9 cellular contexts compared by ENCODE assay signal in genomic region chr4:3257691-3258482, GRCh38. TPM values are rescaled to one million over a fixed set of nuclear protein-coding genes. Genes with fewer than 3 reads are reported as not detected.
DNase-seq lines count a peak whose midpoint lies in the region; ATAC-seq and TF ChIP-seq lines count a peak whose summit lies in the region.
"Had no signal": no experiment of that assay in that cellular context is flagged by ENCODE, and none has a peak within 500 bp of the region (broad histone marks: within the 10 kb centered on the region; RNA-seq: fewer than 3 reads in every experiment).

No MANE protein-coding gene starts in this region.

- H3K4me3 Mint-ChIP-seq in activated T-helper 2 cell treated with anti-CD3 and anti-CD28 coated beads, Interferon-gamma antibody, Interleukin-2, Interleukin-4, amounts not matched to agents 10 μg/mL and 5 μg/mL and 100 μg/mL, durations not matched to agents 14 hours and 24 hours and 36 hours (ENCODE audit: low read depth) = no peak overlapping the region
- H3K4me3 Mint-ChIP-seq in glutamatergic neuron (ENCODE audit: unreplicated experiment) = no peak overlapping the region
- H3K4me3 Mint-ChIP-seq: activated naive CD8-positive, alpha-beta T cell had no signal

- no peaks in the 10 kb centered on the region for H3K27me3 Mint-ChIP-seq in activated T-helper 2 cell treated with anti-CD3 and anti-CD28 coated beads, Interferon-gamma antibody, Interleukin-2, Interleukin-4, amounts not matched to agents 10 μg/mL and 5 μg/mL and 100 μg/mL, durations not matched to agents 14 hours and 24 hours and 36 hours (ENCODE audit: low read depth)
- H3K27me3 Mint-ChIP-seq in glutamatergic neuron (ENCODE audit: unreplicated experiment) = peaks cover 1% of the 10 kb centered on the region
- H3K27me3 Mint-ChIP-seq: activated naive CD8-positive, alpha-beta T cell had no signal

- ATAC-seq in foreskin keratinocyte = peak; percentile 77
- ATAC-seq in HG03159 (IDR thresholded peaks at IDR 0.05; ENCODE audit: unreplicated experiment) = no peak

- in situ Hi-C loops in GM13977 (cut with MboI; ENCODE audit: low pct_unique_long_range_greater_than_20kb, low sequenced_read_pairs, unreplicated experiment) = no loop called here

- H3K9me3 Mint-ChIP-seq in activated T-helper 2 cell treated with anti-CD3 and anti-CD28 coated beads, Interferon-gamma antibody, Interleukin-2, Interleukin-4, amounts not matched to agents 10 μg/mL and 5 μg/mL and 100 μg/mL, durations not matched to agents 14 hours and 24 hours and 36 hours = no peaks in the 10 kb centered on the region
- H3K9me3 Mint-ChIP-seq in glutamatergic neuron (ENCODE audit: unreplicated experiment) = peaks cover 2% of the 10 kb centered on the region

- no peaks in the 10 kb centered on the region for H3K36me3 Mint-ChIP-seq in activated T-helper 2 cell treated with anti-CD3 and anti-CD28 coated beads, Interferon-gamma antibody, Interleukin-2, Interleukin-4, amounts not matched to agents 10 μg/mL and 5 μg/mL and 100 μg/mL, durations not matched to agents 14 hours and 24 hours and 36 hours (ENCODE audit: low read depth)
- H3K36me3 Mint-ChIP-seq in glutamatergic neuron (ENCODE audit: unreplicated experiment) = no peaks in the 10 kb centered on the region

- H3K4me3 ChIP-seq in AG10803 (ENCODE audit: low read length) = no peak overlapping the region

- peaks cover 4% of the 10 kb centered on the region for H3K27me3 ChIP-seq in foreskin keratinocyte

- DNase-seq in AG10803 (ENCODE audit: low read depth) (peak; percentile 36), GM19238 (ENCODE audit: insufficient read length, low spot score) (peak; percentile 12), NCI-H69 (lab: John Stamatoyannopoulos, UW) (peak; percentile 13), foreskin keratinocyte (peak; percentile 16 to 48), glutamatergic neuron (no peak), GM13977 (ENCODE audit: low spot score) (no peak)
- DNase-seq in activated T-helper 2 cell treated with anti-CD3 and anti-CD28 coated beads, Interferon-gamma antibody, Interleukin-2, Interleukin-4, amounts not matched to agents 10 μg/mL and 5 μg/mL and 100 μg/mL, durations not matched to agents 14 hours and 24 hours and 36 hours (ENCODE audit: low spot score) = no peak

- no peaks in the 10 kb centered on the region for H3K4me1 Mint-ChIP-seq in activated T-helper 2 cell treated with anti-CD3 and anti-CD28 coated beads, Interferon-gamma antibody, Interleukin-2, Interleukin-4, amounts not matched to agents 10 μg/mL and 5 μg/mL and 100 μg/mL, durations not matched to agents 14 hours and 24 hours and 36 hours (ENCODE audit: low read depth)
- no peaks in the 10 kb centered on the region for H3K4me1 Mint-ChIP-seq in glutamatergic neuron (ENCODE audit: low read depth, unreplicated experiment)

- TF ChIP-seq CTCF in AG10803 (conservative IDR thresholded peaks at IDR 0.05; ENCODE audit: low read length) = no peak
- no peak for TF ChIP-seq CTCF in foreskin keratinocyte (conservative IDR thresholded peaks at IDR 0.05)
- TF ChIP-seq CTCF in glutamatergic neuron (IDR thresholded peaks at IDR 0.05; ENCODE audit: partially characterized antibody, unreplicated experiment) = no peak
- TF ChIP-seq CTCF in GM13977 (IDR thresholded peaks at IDR 0.05; ENCODE audit: extremely low read depth, insufficient read depth, missing control alignments) = no peak

- H3K27ac Mint-ChIP-seq in activated T-helper 2 cell treated with anti-CD3 and anti-CD28 coated beads, Interferon-gamma antibody, Interleukin-2, Interleukin-4, amounts not matched to agents 10 μg/mL and 5 μg/mL and 100 μg/mL, durations not matched to agents 14 hours and 24 hours and 36 hours = no peak overlapping the region
- H3K27ac Mint-ChIP-seq in glutamatergic neuron (ENCODE audit: unreplicated experiment) = no peak overlapping the region
- H3K27ac Mint-ChIP-seq: activated naive CD8-positive, alpha-beta T cell had no signal

- intact Hi-C loops in activated T-helper 2 cell treated with anti-CD3 and anti-CD28 coated beads, Interferon-gamma antibody, Interleukin-2, Interleukin-4, amounts not matched to agents 10 μg/mL and 5 μg/mL and 100 μg/mL, durations not matched to agents 14 hours and 24 hours and 36 hours (cut with micrococcal nuclease) = no loop called here

- no peak overlapping the region for H3K27ac ChIP-seq in foreskin keratinocyte

- no peaks in the 10 kb centered on the region for H3K4me1 ChIP-seq in foreskin keratinocyte

RNA-seq across cellular contexts. Expression of gene MSANTD1, which starts 8.9 kb away (rescaled TPM):
- 0.07 TPM in 2 replicates for total RNA-seq in foreskin keratinocyte
- 0.02 and 0.04 TPM in 2 replicates for polyA plus RNA-seq in foreskin keratinocyte
- total RNA-seq in activated T-helper 2 cell treated with anti-CD3 and anti-CD28 coated beads, Interferon-gamma antibody, Interleukin-2, Interleukin-4, amounts not matched to agents 10 μg/mL and 5 μg/mL and 100 μg/mL, durations not matched to agents 14 hours and 24 hours and 36 hours = 0.64 and 0.68 TPM in 2 replicates
- 2.6 TPM for total RNA-seq in glutamatergic neuron (ENCODE audit: unreplicated experiment)

RNA-seq across cellular contexts. Expression of gene RGS12, which starts 34.9 kb away (rescaled TPM):
- total RNA-seq in foreskin keratinocyte = 26.7 and 39.4 TPM in 2 replicates
- 17.1 and 22.1 TPM in 2 replicates for polyA plus RNA-seq in foreskin keratinocyte
- total RNA-seq in activated T-helper 2 cell treated with anti-CD3 and anti-CD28 coated beads, Interferon-gamma antibody, Interleukin-2, Interleukin-4, amounts not matched to agents 10 μg/mL and 5 μg/mL and 100 μg/mL, durations not matched to agents 14 hours and 24 hours and 36 hours = 7.0 and 8.3 TPM in 2 replicates
- total RNA-seq in glutamatergic neuron (ENCODE audit: unreplicated experiment) = 107 TPM

Comparison
In these comparisons a context has a peak if more than half of its experiments do, and no peak if none do; other contexts are left out.
1. DNase-seq: peak in AG10803 (single experiment), GM19238 (single experiment), NCI-H69 (single experiment) and foreskin keratinocyte (2 of 2); none in activated T-helper 2 cell treated with anti-CD3 and anti-CD28 coated beads, Interferon-gamma antibody, Interleukin-2, Interleukin-4, amounts not matched to agents 10 μg/mL and 5 μg/mL and 100 μg/mL, durations not matched to agents 14 hours and 24 hours and 36 hours (single experiment), glutamatergic neuron (single experiment) and GM13977 (single experiment).